In genomic region chr15:34018738-34019137, GRCh38 we compare ENCODE assay signal across 9 cellular contexts. TPM values are rescaled to one million over a fixed set of nuclear protein-coding genes. Genes with fewer than 3 reads are reported as not detected.
DNase-seq lines count a peak whose midpoint lies in the region; ATAC-seq and TF ChIP-seq lines count a peak whose summit lies in the region.
"Not testable (repeated sequence)": the region's sequence is repeated elsewhere in the genome, so short reads cannot be mapped to it uniquely, and the experiment has no call there.
"Had no signal": no experiment of that assay in that cellular context is flagged by ENCODE, and none has a peak within 500 bp of the region (broad histone marks: within the 10 kb centered on the region; RNA-seq: fewer than 3 reads in every experiment).

No MANE protein-coding gene starts in this region.

- H3K9me2 ChIP-seq in Loucy (replicated peaks; ENCODE audit: low read depth, low read length) = not testable (repeated sequence)

- H3K27ac ChIP-seq in CD4-positive, CD25-positive, alpha-beta regulatory T cell (ENCODE audit: insufficient read depth, low read length, poor library complexity, severe bottlenecking) = not testable (repeated sequence)

- not testable (repeated sequence) for ATAC-seq in CD4-positive, CD25-positive, alpha-beta regulatory T cell (ENCODE audit: low read depth in 2 of 2); activated T-cell treated with anti-CD3 and anti-CD28 coated beads, Interleukin-2, amount 50 U/mL, for 72 hours (replicated peaks in 1 of 2); central memory CD8-positive, alpha-beta T cell (replicated peaks; ENCODE audit: extremely low read depth, poor library complexity, severe bottlenecking); naive thymus-derived CD8-positive, alpha-beta T cell; stimulated activated naive CD8-positive, alpha-beta T cell treated with anti-CD3 and anti-CD28 coated beads, Interleukin-15, amount 100 ng/mL, for 72 hours

- POLR2A ChIA-PET in activated CD4-positive, alpha-beta T cell treated with anti-CD3 and anti-CD28 coated beads, Interleukin-2, amount 10 ng/mL, durations not matched to agents 7 days and 5 days (lab: Charles Lee); naive thymus-derived CD8-positive, alpha-beta T cell (lab: Charles Lee): not testable (repeated sequence)

- not testable (repeated sequence) for H3K9me3 ChIP-seq in CD4-positive, CD25-positive, alpha-beta regulatory T cell (ENCODE audit: control insufficient read depth in 2 of 2, low read length in 2 of 2); Loucy (ENCODE audit: insufficient read depth, low read depth, low read length)

- H3K4me1 Mint-ChIP-seq in CD4-positive, CD25-positive, alpha-beta regulatory T cell; central memory CD8-positive, alpha-beta T cell: not testable (repeated sequence)
- peaks cover 21% of the 10 kb centered on the region for H3K4me1 Mint-ChIP-seq in activated CD4-positive, alpha-beta T cell treated with anti-CD3 and anti-CD28 coated beads, Interleukin-2, amount 10 ng/mL, durations not matched to agents 7 days and 5 days
- peaks cover 17% of the 10 kb centered on the region for H3K4me1 Mint-ChIP-seq in activated T-cell treated with anti-CD3 and anti-CD28 coated beads, Interleukin-2, amount 50 U/mL, for 72 hours (ENCODE audit: low read depth)
- H3K4me1 Mint-ChIP-seq in activated naive CD8-positive, alpha-beta T cell (ENCODE audit: low read depth) = peaks cover 19% of the 10 kb centered on the region
- peaks cover 12 to 18% (median 14%) of the 10 kb centered on the region in 4 donors for H3K4me1 Mint-ChIP-seq in naive thymus-derived CD8-positive, alpha-beta T cell
- peaks cover 20% of the 10 kb centered on the region for H3K4me1 Mint-ChIP-seq in stimulated activated naive CD8-positive, alpha-beta T cell treated with anti-CD3 and anti-CD28 coated beads, Interleukin-15, amount 100 ng/mL, for 72 hours

- peak overlapping the region; percentile 39 for H3K4me2 ChIP-seq in Loucy (ENCODE audit: low read depth, low read length, poor library complexity, severe bottlenecking)

- peak overlapping the region in 3 of 4 donors; percentile 13 to 81 (median 74) for H3K4me3 Mint-ChIP-seq in CD4-positive, CD25-positive, alpha-beta regulatory T cell
- H3K4me3 Mint-ChIP-seq in activated CD4-positive, alpha-beta T cell treated with anti-CD3 and anti-CD28 coated beads, Interleukin-2, amount 10 ng/mL, durations not matched to agents 7 days and 5 days = peak overlapping the region; percentile 18
- peak overlapping the region; percentile 60 to 70 for H3K4me3 Mint-ChIP-seq in activated T-cell treated with anti-CD3 and anti-CD28 coated beads, Interleukin-2, amount 50 U/mL, for 72 hours
- peak overlapping the region; percentile 71 for H3K4me3 Mint-ChIP-seq in activated naive CD8-positive, alpha-beta T cell
- peak overlapping the region; percentile 53 for H3K4me3 Mint-ChIP-seq in central memory CD8-positive, alpha-beta T cell
- peak overlapping the region; percentile 52 to 82 (median 66) for H3K4me3 Mint-ChIP-seq in naive thymus-derived CD8-positive, alpha-beta T cell
- peak overlapping the region; percentile 59 to 61 for H3K4me3 Mint-ChIP-seq in stimulated activated naive CD8-positive, alpha-beta T cell treated with anti-CD3 and anti-CD28 coated beads, Interleukin-15, amount 100 ng/mL, for 72 hours

- not testable (repeated sequence) for TF ChIP-seq CTCF in Loucy (conservative IDR thresholded peaks at IDR 0.05; ENCODE audit: low read length)

- not testable (repeated sequence) for H4K20me1 ChIP-seq in Loucy (ENCODE audit: insufficient read depth, low read length, poor library complexity, severe bottlenecking)

- peak overlapping the region in 1 of 3 donors; percentile 7 for H3K27ac Mint-ChIP-seq in CD4-positive, CD25-positive, alpha-beta regulatory T cell
- not testable (repeated sequence) for H3K27ac Mint-ChIP-seq in activated CD4-positive, alpha-beta T cell treated with anti-CD3 and anti-CD28 coated beads, Interleukin-2, amount 10 ng/mL, durations not matched to agents 7 days and 5 days; activated T-cell treated with anti-CD3 and anti-CD28 coated beads, Interleukin-2, amount 50 U/mL, for 72 hours; activated naive CD8-positive, alpha-beta T cell; central memory CD8-positive, alpha-beta T cell (ENCODE audit: low read depth); stimulated activated naive CD8-positive, alpha-beta T cell treated with anti-CD3 and anti-CD28 coated beads, Interleukin-15, amount 100 ng/mL, for 72 hours
- H3K27ac Mint-ChIP-seq in naive thymus-derived CD8-positive, alpha-beta T cell = peak overlapping the region in 8 of 10 donors; percentile 17 to 87 (median 76)

- H3K27me3 Mint-ChIP-seq in CD4-positive, CD25-positive, alpha-beta regulatory T cell; activated CD4-positive, alpha-beta T cell treated with anti-CD3 and anti-CD28 coated beads, Interleukin-2, amount 10 ng/mL, durations not matched to agents 7 days and 5 days; activated T-cell treated with anti-CD3 and anti-CD28 coated beads, Interleukin-2, amount 50 U/mL, for 72 hours (ENCODE audit: low read depth); activated naive CD8-positive, alpha-beta T cell; central memory CD8-positive, alpha-beta T cell; naive thymus-derived CD8-positive, alpha-beta T cell; stimulated activated naive CD8-positive, alpha-beta T cell treated with anti-CD3 and anti-CD28 coated beads, Interleukin-15, amount 100 ng/mL, for 72 hours: not testable (repeated sequence)

- not testable (repeated sequence) for H3K9me3 Mint-ChIP-seq in CD4-positive, CD25-positive, alpha-beta regulatory T cell; activated T-cell treated with anti-CD3 and anti-CD28 coated beads, Interleukin-2, amount 50 U/mL, for 72 hours; activated naive CD8-positive, alpha-beta T cell (ENCODE audit: low read depth); central memory CD8-positive, alpha-beta T cell; naive thymus-derived CD8-positive, alpha-beta T cell; stimulated activated naive CD8-positive, alpha-beta T cell treated with anti-CD3 and anti-CD28 coated beads, Interleukin-15, amount 100 ng/mL, for 72 hours
- peaks cover 10% of the 10 kb centered on the region for H3K9me3 Mint-ChIP-seq in activated CD4-positive, alpha-beta T cell treated with anti-CD3 and anti-CD28 coated beads, Interleukin-2, amount 10 ng/mL, durations not matched to agents 7 days and 5 days

- not testable (repeated sequence) for H3K4me3 ChIP-seq in CD4-positive, CD25-positive, alpha-beta regulatory T cell (ENCODE audit: low read depth, low read length)
- peak overlapping the region; percentile 26 for H3K4me3 ChIP-seq in Loucy (ENCODE audit: low read length, poor library complexity, severe bottlenecking)

- not testable (repeated sequence) for H3K27me3 ChIP-seq in CD4-positive, CD25-positive, alpha-beta regulatory T cell (ENCODE audit: control insufficient read depth, insufficient read depth, low read length); Loucy (ENCODE audit: insufficient read depth, low read length, poor library complexity, severe bottlenecking)

- H3K79me2 ChIP-seq in Loucy (ENCODE audit: insufficient read depth, low read length) = not testable (repeated sequence)

- not testable (repeated sequence) for H3K9ac ChIP-seq in Loucy (ENCODE audit: low read depth, low read length, poor library complexity, severe bottlenecking)

- H3K36me3 Mint-ChIP-seq in CD4-positive, CD25-positive, alpha-beta regulatory T cell = peaks cover 11% of the 10 kb centered on the region
- not testable (repeated sequence) for H3K36me3 Mint-ChIP-seq in activated CD4-positive, alpha-beta T cell treated with anti-CD3 and anti-CD28 coated beads, Interleukin-2, amount 10 ng/mL, durations not matched to agents 7 days and 5 days (ENCODE audit: low read depth); activated T-cell treated with anti-CD3 and anti-CD28 coated beads, Interleukin-2, amount 50 U/mL, for 72 hours (ENCODE audit: insufficient read depth in 2 of 2); activated naive CD8-positive, alpha-beta T cell; central memory CD8-positive, alpha-beta T cell (ENCODE audit: insufficient read depth); naive thymus-derived CD8-positive, alpha-beta T cell

- not testable (repeated sequence) for H3K36me3 ChIP-seq in CD4-positive, CD25-positive, alpha-beta regulatory T cell (ENCODE audit: control insufficient read depth, insufficient read depth, low read length); Loucy (ENCODE audit: insufficient read depth, low read length)

- not testable (repeated sequence) for H2AFZ ChIP-seq in Loucy (ENCODE audit: low read length)

- not testable (repeated sequence) for H3F3A ChIP-seq in Loucy (ENCODE audit: low read depth)

- H3K4me1 ChIP-seq in CD4-positive, CD25-positive, alpha-beta regulatory T cell (ENCODE audit: control insufficient read depth, insufficient read depth, low read length, poor library complexity, severe bottlenecking); Loucy (ENCODE audit: insufficient read depth, low read length, poor library complexity, severe bottlenecking): not testable (repeated sequence)

- not testable (repeated sequence) for DNase-seq in CD4-positive, CD25-positive, alpha-beta regulatory T cell; activated CD4-positive, alpha-beta T cell treated with anti-CD3 and anti-CD28 coated beads, Interleukin-2, amount 10 ng/mL, durations not matched to agents 7 days and 5 days; activated T-cell treated with anti-CD3 and anti-CD28 coated beads, Interleukin-2, amount 50 U/mL, for 72 hours; central memory CD8-positive, alpha-beta T cell (ENCODE audit: low spot score in 2 of 2); naive thymus-derived CD8-positive, alpha-beta T cell; stimulated activated naive CD8-positive, alpha-beta T cell treated with anti-CD3 and anti-CD28 coated beads, Interleukin-15, amount 100 ng/mL, for 72 hours

- CTCF ChIA-PET in activated CD4-positive, alpha-beta T cell treated with anti-CD3 and anti-CD28 coated beads, Interleukin-2, amount 10 ng/mL, durations not matched to agents 7 days and 5 days (lab: Charles Lee) = interaction anchor here (0.9 to 1.2 kb wide), 2 partner anchors 14 to 83 kb away, joined by 3 to 5 read pairs; partner anchors contain the start of genes EMC7 and PGBD4

RNA-seq across cellular contexts. Expression of gene AVEN, which starts 20.3 kb away (rescaled TPM):
- total RNA-seq in CD4-positive, CD25-positive, alpha-beta regulatory T cell = 9.5 TPM
- polyA plus RNA-seq in CD4-positive, CD25-positive, alpha-beta regulatory T cell = 10 to 100 TPM in 1 of 4 donors, 1 to 10 TPM in 3; 4.5 to 11.5 (median 7.8) TPM
- 1 to 10 TPM; 9.1 TPM for total RNA-seq in activated CD4-positive, alpha-beta T cell treated with anti-CD3 and anti-CD28 coated beads, Interleukin-2, amount 10 ng/mL, durations not matched to agents 7 days and 5 days
- total RNA-seq in activated T-cell treated with anti-CD3 and anti-CD28 coated beads, Interleukin-2, amount 50 U/mL, for 72 hours = 10 to 100 TPM; 10.3 to 18.6 TPM
- 1 to 10 TPM; 8.4 to 9.6 TPM for total RNA-seq in naive thymus-derived CD8-positive, alpha-beta T cell
- polyA plus RNA-seq in naive thymus-derived CD8-positive, alpha-beta T cell = 1 to 10 TPM; 7.6 to 9.7 (median 8.8) TPM

RNA-seq across cellular contexts. Expression of gene CHRM5, which starts 50.4 kb away (rescaled TPM):
- not detected for total RNA-seq in CD4-positive, CD25-positive, alpha-beta regulatory T cell
- polyA plus RNA-seq in CD4-positive, CD25-positive, alpha-beta regulatory T cell = not detected
- total RNA-seq in activated CD4-positive, alpha-beta T cell treated with anti-CD3 and anti-CD28 coated beads, Interleukin-2, amount 10 ng/mL, durations not matched to agents 7 days and 5 days = not detected
- total RNA-seq in activated T-cell treated with anti-CD3 and anti-CD28 coated beads, Interleukin-2, amount 50 U/mL, for 72 hours = not detected
- total RNA-seq in naive thymus-derived CD8-positive, alpha-beta T cell = not detected
- polyA plus RNA-seq in naive thymus-derived CD8-positive, alpha-beta T cell = under 1 TPM in 1 of 3 donors, not detected in 2; 0.02 TPM
- total RNA-seq: H9 had no signal

Comparison
In these comparisons a context has a peak if more than half of its experiments do, and no peak if none do; other contexts are left out.
1. H3K4me3 Mint-ChIP-seq: peak in every context shown above with its lines; median percentile 74 in CD4-positive, CD25-positive, alpha-beta regulatory T cell; 71 in activated naive CD8-positive, alpha-beta T cell; 66 in naive thymus-derived CD8-positive, alpha-beta T cell; 65 in activated T-cell treated with anti-CD3 and anti-CD28 coated beads, Interleukin-2, amount 50 U/mL, for 72 hours; 60 in stimulated activated naive CD8-positive, alpha-beta T cell treated with anti-CD3 and anti-CD28 coated beads, Interleukin-15, amount 100 ng/mL, for 72 hours; 53 in central memory CD8-positive, alpha-beta T cell; 18 in activated CD4-positive, alpha-beta T cell treated with anti-CD3 and anti-CD28 coated beads, Interleukin-2, amount 10 ng/mL, durations not matched to agents 7 days and 5 days.